In the genomic region with DNA sequence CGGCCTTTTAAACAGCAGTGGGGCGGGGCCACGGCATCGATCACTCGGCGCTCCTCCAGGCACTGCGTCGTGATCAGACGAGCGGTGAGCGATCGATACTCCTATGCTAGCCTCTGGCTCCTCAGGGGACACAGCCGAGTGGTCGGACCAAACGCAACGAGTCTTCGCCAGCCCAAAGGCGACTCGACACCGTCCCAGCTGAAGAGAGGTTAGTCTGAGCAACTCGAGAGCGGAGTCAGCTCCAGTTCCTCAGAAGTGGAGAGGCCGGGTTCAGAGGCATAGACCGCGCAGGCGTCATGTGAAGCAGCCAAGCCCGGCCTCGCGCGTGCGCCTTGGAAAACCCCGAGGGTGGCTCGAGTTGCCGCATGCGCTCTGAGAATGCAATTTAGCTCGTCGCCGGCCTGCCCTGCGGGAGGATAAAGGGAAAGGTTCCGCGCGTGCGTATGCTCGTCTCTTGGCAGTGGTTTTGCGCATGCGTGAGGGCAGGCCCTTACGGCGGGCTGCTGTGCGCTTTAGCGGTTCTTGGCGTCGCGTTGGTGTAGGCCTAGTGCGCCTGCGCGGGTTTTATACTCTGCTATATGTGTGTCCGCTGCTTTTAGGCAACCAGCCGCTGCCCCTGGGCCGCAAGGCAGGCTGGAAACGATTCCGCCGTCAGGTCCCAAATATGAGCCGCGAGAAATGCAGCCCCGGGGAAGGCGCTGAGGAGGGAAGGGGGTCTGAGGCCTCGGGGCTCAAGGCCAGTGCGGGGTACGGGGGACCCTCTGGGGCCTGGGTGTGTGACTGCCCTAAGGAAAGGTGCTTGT, we compare ENCODE assay signal across 1 cellular context.
A peak's percentile ranks its signal among the peaks of the same experiment; 100 is the strongest.
TF ChIP-seq lines count a peak whose summit lies in the region.

A gene (plus strand): TSS at position 98 of the 803 bp plus-strand sequence. CDS start 6,598 bp downstream, outside the sequence.

TF ChIP-seq in HepG2, 621 proteins besides CTCF, POLR2A, EP300 and RAD21 (continued from another document and continues in another):
- TF ChIP-seq ELF4 (CRISPR knock-in tag; IDR thresholded peaks at IDR 0.05; ENCODE audit: borderline replicate concordance) (peak; percentile 84; the same call in 1 of the 2 replicates), ZNF879 (CRISPR knock-in tag; IDR thresholded peaks at IDR 0.05) (peak; percentile 73), ATF7 (IDR thresholded peaks at IDR 0.05) (no peak), ATF7 (CRISPR knock-in tag; IDR thresholded peaks at IDR 0.05) (peak; percentile 74; the same call in 1 of the 2 replicates), ZNF136 (CRISPR knock-in tag; IDR thresholded peaks at IDR 0.05; ENCODE audit: low read depth) (peak; percentile 92), ZNF709 (CRISPR knock-in tag; IDR thresholded peaks at IDR 0.05) (peak; percentile 95), ATF7-NPFF (CRISPR knock-in tag; IDR thresholded peaks at IDR 0.05; ENCODE audit: low read depth) (no peak), NFYC (CRISPR knock-in tag; IDR thresholded peaks at IDR 0.05) (peak; percentile 41; the same call in 1 of the 2 replicates), NFATC3 (CRISPR knock-in tag; IDR thresholded peaks at IDR 0.05) (no peak), XRCC5 (optimal IDR thresholded peaks at IDR 0.05; ENCODE audit: low read length) (peak; percentile 100), ATAD3A (CRISPR knock-in tag; IDR thresholded peaks at IDR 0.05) (peak; percentile 89; the same call in 1 of the 2 replicates), ZNF607 (CRISPR knock-in tag; IDR thresholded peaks at IDR 0.05; ENCODE audit: borderline replicate concordance) (peak; percentile 89), EZH2 (conservative IDR thresholded peaks at IDR 0.05; ENCODE audit: low read depth, low read length) (no peak), ZC3H13 (CRISPR knock-in tag; IDR thresholded peaks at IDR 0.05) (peak; percentile 61; the same call in 1 of the 2 replicates), KMT2A (CRISPR knock-in tag; IDR thresholded peaks at IDR 0.05) (peak; percentile 75), SOX5 (CRISPR knock-in tag; IDR thresholded peaks at IDR 0.05; ENCODE audit: borderline replicate concordance) (peak; percentile 53; the same call in 1 of the 2 replicates), ARID2 (CRISPR knock-in tag; IDR thresholded peaks at IDR 0.05; ENCODE audit: borderline replicate concordance) (peak; percentile 97), MLLT10 (CRISPR knock-in tag; IDR thresholded peaks at IDR 0.05) (no peak), MTF2 (CRISPR knock-in tag; IDR thresholded peaks at IDR 0.05; ENCODE audit: borderline replicate concordance) (no peak), ZNF432 (CRISPR knock-in tag; IDR thresholded peaks at IDR 0.05; ENCODE audit: borderline replicate concordance) (no peak), ZNF17 (CRISPR knock-in tag; IDR thresholded peaks at IDR 0.05) (no peak)
- TF ChIP-seq, protein P1, sequence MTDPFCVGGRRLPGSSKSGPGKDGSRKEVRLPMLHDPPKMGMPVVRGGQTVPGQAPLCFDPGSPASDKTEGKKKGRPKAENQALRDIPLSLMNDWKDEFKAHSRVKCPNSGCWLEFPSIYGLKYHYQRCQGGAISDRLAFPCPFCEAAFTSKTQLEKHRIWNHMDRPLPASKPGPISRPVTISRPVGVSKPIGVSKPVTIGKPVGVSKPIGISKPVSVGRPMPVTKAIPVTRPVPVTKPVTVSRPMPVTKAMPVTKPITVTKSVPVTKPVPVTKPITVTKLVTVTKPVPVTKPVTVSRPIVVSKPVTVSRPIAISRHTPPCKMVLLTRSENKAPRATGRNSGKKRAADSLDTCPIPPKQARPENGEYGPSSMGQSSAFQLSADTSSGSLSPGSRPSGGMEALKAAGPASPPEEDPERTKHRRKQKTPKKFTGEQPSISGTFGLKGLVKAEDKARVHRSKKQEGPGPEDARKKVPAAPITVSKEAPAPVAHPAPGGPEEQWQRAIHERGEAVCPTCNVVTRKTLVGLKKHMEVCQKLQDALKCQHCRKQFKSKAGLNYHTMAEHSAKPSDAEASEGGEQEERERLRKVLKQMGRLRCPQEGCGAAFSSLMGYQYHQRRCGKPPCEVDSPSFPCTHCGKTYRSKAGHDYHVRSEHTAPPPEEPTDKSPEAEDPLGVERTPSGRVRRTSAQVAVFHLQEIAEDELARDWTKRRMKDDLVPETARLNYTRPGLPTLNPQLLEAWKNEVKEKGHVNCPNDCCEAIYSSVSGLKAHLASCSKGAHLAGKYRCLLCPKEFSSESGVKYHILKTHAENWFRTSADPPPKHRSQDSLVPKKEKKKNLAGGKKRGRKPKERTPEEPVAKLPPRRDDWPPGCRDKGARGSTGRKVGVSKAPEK (CRISPR knock-in tag; IDR thresholded peaks at IDR 0.05; ENCODE audit: borderline replicate concordance): peak; percentile 89; the same call in 1 of the 2 replicates
- TF ChIP-seq, protein P2, sequence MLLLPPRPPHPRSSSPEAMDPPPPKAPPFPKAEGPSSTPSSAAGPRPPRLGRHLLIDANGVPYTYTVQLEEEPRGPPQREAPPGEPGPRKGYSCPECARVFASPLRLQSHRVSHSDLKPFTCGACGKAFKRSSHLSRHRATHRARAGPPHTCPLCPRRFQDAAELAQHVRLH (CRISPR knock-in tag; IDR thresholded peaks at IDR 0.05; ENCODE audit: borderline replicate concordance, low read depth): peak; percentile 69
- TF ChIP-seq, protein P3, sequence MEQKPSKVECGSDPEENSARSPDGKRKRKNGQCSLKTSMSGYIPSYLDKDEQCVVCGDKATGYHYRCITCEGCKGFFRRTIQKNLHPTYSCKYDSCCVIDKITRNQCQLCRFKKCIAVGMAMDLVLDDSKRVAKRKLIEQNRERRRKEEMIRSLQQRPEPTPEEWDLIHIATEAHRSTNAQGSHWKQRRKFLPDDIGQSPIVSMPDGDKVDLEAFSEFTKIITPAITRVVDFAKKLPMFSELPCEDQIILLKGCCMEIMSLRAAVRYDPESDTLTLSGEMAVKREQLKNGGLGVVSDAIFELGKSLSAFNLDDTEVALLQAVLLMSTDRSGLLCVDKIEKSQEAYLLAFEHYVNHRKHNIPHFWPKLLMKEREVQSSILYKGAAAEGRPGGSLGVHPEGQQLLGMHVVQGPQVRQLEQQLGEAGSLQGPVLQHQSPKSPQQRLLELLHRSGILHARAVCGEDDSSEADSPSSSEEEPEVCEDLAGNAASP (CRISPR knock-in tag; IDR thresholded peaks at IDR 0.05; ENCODE audit: borderline replicate concordance): peak; percentile 57; the same call in 1 of the 2 replicates
- TF ChIP-seq, protein P4, sequence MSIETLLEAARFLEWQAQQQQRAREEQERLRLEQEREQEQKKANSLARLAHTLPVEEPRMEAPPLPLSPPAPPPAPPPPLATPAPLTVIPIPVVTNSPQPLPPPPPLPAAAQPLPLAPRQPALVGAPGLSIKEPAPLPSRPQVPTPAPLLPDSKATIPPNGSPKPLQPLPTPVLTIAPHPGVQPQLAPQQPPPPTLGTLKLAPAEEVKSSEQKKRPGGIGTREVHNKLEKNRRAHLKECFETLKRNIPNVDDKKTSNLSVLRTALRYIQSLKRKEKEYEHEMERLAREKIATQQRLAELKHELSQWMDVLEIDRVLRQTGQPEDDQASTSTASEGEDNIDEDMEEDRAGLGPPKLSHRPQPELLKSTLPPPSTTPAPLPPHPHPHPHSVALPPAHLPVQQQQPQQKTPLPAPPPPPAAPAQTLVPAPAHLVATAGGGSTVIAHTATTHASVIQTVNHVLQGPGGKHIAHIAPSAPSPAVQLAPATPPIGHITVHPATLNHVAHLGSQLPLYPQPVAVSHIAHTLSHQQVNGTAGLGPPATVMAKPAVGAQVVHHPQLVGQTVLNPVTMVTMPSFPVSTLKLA (IDR thresholded peaks at IDR 0.05): no peak; the same call in 1 of the 2 replicates
- TF ChIP-seq, protein P5, sequence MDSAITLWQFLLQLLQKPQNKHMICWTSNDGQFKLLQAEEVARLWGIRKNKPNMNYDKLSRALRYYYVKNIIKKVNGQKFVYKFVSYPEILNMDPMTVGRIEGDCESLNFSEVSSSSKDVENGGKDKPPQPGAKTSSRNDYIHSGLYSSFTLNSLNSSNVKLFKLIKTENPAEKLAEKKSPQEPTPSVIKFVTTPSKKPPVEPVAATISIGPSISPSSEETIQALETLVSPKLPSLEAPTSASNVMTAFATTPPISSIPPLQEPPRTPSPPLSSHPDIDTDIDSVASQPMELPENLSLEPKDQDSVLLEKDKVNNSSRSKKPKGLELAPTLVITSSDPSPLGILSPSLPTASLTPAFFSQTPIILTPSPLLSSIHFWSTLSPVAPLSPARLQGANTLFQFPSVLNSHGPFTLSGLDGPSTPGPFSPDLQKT (CRISPR knock-in tag; IDR thresholded peaks at IDR 0.05; ENCODE audit: borderline replicate concordance): no peak
- TF ChIP-seq, protein P6, sequence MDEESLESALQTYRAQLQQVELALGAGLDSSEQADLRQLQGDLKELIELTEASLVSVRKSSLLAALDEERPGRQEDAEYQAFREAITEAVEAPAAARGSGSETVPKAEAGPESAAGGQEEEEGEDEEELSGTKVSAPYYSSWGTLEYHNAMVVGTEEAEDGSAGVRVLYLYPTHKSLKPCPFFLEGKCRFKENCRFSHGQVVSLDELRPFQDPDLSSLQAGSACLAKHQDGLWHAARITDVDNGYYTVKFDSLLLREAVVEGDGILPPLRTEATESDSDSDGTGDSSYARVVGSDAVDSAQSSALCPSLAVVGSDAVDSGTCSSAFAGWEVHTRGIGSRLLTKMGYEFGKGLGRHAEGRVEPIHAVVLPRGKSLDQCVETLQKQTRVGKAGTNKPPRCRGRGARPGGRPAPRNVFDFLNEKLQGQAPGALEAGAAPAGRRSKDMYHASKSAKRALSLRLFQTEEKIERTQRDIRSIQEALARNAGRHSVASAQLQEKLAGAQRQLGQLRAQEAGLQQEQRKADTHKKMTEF (CRISPR knock-in tag; IDR thresholded peaks at IDR 0.05): peak; percentile 97
- TF ChIP-seq, protein P7, sequence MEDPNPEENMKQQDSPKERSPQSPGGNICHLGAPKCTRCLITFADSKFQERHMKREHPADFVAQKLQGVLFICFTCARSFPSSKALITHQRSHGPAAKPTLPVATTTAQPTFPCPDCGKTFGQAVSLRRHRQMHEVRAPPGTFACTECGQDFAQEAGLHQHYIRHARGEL (CRISPR knock-in tag; IDR thresholded peaks at IDR 0.05): no peak; the same call in 1 of the 2 replicates
- TF ChIP-seq, protein P8, sequence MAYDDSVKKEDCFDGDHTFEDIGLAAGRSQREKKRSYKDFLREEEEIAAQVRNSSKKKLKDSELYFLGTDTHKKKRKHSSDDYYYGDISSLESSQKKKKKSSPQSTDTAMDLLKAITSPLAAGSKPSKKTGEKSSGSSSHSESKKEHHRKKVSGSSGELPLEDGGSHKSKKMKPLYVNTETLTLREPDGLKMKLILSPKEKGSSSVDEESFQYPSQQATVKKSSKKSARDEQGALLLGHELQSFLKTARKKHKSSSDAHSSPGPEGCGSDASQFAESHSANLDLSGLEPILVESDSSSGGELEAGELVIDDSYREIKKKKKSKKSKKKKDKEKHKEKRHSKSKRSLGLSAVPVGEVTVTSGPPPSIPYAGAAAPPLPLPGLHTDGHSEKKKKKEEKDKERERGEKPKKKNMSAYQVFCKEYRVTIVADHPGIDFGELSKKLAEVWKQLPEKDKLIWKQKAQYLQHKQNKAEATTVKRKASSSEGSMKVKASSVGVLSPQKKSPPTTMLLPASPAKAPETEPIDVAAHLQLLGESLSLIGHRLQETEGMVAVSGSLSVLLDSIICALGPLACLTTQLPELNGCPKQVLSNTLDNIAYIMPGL (CRISPR knock-in tag; IDR thresholded peaks at IDR 0.05; ENCODE audit: borderline replicate concordance in 1 of 2, low read depth in 1 of 2): peak; percentile 70 to 86; a peak in 3 of 4 replicates
- TF ChIP-seq, protein P9, sequence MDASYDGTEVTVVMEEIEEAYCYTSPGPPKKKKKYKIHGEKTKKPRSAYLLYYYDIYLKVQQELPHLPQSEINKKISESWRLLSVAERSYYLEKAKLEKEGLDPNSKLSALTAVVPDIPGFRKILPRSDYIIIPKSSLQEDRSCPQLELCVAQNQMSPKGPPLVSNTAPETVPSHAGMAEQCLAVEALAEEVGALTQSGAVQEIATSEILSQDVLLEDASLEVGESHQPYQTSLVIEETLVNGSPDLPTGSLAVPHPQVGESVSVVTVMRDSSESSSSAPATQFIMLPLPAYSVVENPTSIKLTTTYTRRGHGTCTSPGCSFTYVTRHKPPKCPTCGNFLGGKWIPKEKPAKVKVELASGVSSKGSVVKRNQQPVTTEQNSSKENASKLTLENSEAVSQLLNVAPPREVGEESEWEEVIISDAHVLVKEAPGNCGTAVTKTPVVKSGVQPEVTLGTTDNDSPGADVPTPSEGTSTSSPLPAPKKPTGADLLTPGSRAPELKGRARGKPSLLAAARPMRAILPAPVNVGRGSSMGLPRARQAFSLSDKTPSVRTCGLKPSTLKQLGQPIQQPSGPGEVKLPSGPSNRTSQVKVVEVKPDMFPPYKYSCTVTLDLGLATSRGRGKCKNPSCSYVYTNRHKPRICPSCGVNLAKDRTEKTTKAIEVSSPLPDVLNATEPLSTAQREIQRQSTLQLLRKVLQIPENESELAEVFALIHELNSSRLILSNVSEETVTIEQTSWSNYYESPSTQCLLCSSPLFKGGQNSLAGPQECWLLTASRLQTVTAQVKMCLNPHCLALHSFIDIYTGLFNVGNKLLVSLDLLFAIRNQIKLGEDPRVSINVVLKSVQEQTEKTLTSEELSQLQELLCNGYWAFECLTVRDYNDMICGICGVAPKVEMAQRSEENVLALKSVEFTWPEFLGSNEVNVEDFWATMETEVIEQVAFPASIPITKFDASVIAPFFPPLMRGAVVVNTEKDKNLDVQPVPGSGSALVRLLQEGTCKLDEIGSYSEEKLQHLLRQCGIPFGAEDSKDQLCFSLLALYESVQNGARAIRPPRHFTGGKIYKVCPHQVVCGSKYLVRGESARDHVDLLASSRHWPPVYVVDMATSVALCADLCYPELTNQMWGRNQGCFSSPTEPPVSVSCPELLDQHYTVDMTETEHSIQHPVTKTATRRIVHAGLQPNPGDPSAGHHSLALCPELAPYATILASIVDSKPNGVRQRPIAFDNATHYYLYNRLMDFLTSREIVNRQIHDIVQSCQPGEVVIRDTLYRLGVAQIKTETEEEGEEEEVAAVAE (CRISPR knock-in tag; IDR thresholded peaks at IDR 0.05; ENCODE audit: borderline replicate concordance): peak; percentile 79; the same call in 1 of the 2 replicates
- TF ChIP-seq, protein P10, sequence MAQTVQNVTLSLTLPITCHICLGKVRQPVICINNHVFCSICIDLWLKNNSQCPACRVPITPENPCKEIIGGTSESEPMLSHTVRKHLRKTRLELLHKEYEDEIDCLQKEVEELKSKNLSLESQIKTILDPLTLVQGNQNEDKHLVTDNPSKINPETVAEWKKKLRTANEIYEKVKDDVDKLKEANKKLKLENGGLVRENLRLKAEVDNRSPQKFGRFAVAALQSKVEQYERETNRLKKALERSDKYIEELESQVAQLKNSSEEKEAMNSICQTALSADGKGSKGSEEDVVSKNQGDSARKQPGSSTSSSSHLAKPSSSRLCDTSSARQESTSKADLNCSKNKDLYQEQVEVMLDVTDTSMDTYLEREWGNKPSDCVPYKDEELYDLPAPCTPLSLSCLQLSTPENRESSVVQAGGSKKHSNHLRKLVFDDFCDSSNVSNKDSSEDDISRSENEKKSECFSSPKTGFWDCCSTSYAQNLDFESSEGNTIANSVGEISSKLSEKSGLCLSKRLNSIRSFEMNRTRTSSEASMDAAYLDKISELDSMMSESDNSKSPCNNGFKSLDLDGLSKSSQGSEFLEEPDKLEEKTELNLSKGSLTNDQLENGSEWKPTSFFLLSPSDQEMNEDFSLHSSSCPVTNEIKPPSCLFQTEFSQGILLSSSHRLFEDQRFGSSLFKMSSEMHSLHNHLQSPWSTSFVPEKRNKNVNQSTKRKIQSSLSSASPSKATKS (CRISPR knock-in tag; IDR thresholded peaks at IDR 0.05): no peak
- TF ChIP-seq, protein P11, sequence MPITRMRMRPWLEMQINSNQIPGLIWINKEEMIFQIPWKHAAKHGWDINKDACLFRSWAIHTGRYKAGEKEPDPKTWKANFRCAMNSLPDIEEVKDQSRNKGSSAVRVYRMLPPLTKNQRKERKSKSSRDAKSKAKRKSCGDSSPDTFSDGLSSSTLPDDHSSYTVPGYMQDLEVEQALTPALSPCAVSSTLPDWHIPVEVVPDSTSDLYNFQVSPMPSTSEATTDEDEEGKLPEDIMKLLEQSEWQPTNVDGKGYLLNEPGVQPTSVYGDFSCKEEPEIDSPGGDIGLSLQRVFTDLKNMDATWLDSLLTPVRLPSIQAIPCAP (CRISPR knock-in tag; IDR thresholded peaks at IDR 0.05; ENCODE audit: low read depth): no peak
